2 cellular contexts compared by ENCODE assay signal in the genomic region with DNA sequence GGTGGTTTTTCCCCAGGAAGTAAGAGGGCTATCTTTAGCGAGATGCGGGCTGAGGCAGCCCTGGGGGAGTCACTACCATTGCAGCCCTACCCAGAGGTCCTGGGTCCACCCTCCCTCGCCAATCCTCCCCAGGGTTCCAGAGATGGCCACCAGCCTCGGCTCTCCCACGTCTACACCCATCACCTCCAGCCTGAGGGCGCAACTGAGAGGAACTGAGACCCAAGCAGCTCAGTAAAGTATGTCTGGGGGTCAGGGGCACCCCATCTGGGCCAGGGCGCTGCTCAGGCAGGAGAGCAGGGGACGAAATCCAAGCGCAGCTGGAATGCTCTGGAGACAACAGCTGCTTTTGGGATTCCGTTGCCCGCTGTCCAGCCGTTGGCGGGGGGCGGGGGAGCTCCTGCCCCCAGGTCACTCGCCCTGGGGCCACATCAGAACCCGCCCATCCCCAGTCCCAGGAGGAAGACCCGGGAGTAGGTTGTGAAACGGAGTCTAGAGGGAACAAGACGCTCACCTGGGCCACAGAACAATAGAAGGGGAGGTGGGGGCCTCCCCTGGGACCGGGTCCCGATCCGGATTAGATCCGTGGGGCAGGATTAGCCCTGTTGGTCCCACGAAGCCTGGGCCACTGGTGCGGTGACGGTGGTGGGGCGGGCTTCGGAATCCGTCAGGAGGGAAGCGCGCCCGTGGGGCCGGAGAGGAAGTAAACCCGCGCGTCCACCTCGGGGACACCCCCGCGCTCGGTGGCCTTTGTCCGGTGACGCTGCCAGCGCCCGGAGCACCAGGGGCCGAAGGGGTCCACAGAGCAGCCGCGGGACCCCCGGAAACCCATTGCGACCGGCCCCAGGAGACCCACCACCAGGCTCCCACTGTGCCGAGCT.
TF ChIP-seq lines count a peak whose summit lies in the region.

No MANE protein-coding gene starts in this region.

TF ChIP-seq in SK-N-SH, 30 proteins besides CTCF, POLR2A, EP300 and RAD21 (continued from another document):
- TF ChIP-seq, protein P1, sequence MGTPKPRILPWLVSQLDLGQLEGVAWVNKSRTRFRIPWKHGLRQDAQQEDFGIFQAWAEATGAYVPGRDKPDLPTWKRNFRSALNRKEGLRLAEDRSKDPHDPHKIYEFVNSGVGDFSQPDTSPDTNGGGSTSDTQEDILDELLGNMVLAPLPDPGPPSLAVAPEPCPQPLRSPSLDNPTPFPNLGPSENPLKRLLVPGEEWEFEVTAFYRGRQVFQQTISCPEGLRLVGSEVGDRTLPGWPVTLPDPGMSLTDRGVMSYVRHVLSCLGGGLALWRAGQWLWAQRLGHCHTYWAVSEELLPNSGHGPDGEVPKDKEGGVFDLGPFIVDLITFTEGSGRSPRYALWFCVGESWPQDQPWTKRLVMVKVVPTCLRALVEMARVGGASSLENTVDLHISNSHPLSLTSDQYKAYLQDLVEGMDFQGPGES (IDR thresholded peaks at IDR 0.05; ENCODE audit: low read depth, low read length), result no peak
- TF ChIP-seq TCF12 (IDR thresholded peaks at IDR 0.05) (0 out of 2 replicates have a peak, but pooled peaks have one; percentile 4), POLR2AphosphoS5 (IDR thresholded peaks at IDR 0.05; ENCODE audit: low read depth, low read length) (0 out of 2 replicates have a peak, but pooled peaks have one; percentile 9), FOSL2 (IDR thresholded peaks at IDR 0.05; ENCODE audit: borderline replicate concordance, low read depth) (no peak), CHD2 (IDR thresholded peaks at IDR 0.05; ENCODE audit: low read length, partially characterized antibody) (no peak)

TF ChIP-seq in SK-N-SH treated with all-trans-retinoic acid at 6 μM for 48 hours, 23 proteins besides CTCF, POLR2A, EP300 and RAD21:
- TF ChIP-seq, protein P2, sequence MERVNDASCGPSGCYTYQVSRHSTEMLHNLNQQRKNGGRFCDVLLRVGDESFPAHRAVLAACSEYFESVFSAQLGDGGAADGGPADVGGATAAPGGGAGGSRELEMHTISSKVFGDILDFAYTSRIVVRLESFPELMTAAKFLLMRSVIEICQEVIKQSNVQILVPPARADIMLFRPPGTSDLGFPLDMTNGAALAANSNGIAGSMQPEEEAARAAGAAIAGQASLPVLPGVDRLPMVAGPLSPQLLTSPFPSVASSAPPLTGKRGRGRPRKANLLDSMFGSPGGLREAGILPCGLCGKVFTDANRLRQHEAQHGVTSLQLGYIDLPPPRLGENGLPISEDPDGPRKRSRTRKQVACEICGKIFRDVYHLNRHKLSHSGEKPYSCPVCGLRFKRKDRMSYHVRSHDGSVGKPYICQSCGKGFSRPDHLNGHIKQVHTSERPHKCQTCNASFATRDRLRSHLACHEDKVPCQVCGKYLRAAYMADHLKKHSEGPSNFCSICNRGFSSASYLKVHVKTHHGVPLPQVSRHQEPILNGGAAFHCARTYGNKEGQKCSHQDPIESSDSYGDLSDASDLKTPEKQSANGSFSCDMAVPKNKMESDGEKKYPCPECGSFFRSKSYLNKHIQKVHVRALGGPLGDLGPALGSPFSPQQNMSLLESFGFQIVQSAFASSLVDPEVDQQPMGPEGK (CRISPR knock-in tag; IDR thresholded peaks at IDR 0.05; ENCODE audit: borderline replicate concordance), result no peak
- TF ChIP-seq GLIS3 (CRISPR knock-in tag; IDR thresholded peaks at IDR 0.05) (no peak), ARNTL (CRISPR knock-in tag; IDR thresholded peaks at IDR 0.05; ENCODE audit: borderline replicate concordance, low read depth) (no peak), ZNF70 (CRISPR knock-in tag; IDR thresholded peaks at IDR 0.05) (no peak), RARB (CRISPR knock-in tag; IDR thresholded peaks at IDR 0.05) (no peak), SNAI2 (CRISPR knock-in tag; IDR thresholded peaks at IDR 0.05) (no peak), ZFP3 (CRISPR knock-in tag; IDR thresholded peaks at IDR 0.05) (no peak), PPARA (CRISPR knock-in tag; IDR thresholded peaks at IDR 0.05; ENCODE audit: borderline replicate concordance) (no peak), ESRRG (CRISPR knock-in tag; IDR thresholded peaks at IDR 0.05) (no peak), ZNF8 (CRISPR knock-in tag; IDR thresholded peaks at IDR 0.05) (no peak), CSDC2 (CRISPR knock-in tag; IDR thresholded peaks at IDR 0.05) (no peak), ZNF565 (CRISPR knock-in tag; conservative IDR thresholded peaks at IDR 0.05; ENCODE audit: low read depth) (no peak), BACH2 (CRISPR knock-in tag; IDR thresholded peaks at IDR 0.05; ENCODE audit: borderline replicate concordance) (no peak), TOX (CRISPR knock-in tag; IDR thresholded peaks at IDR 0.05; ENCODE audit: borderline replicate concordance) (no peak), ZFP30 (CRISPR knock-in tag; IDR thresholded peaks at IDR 0.05) (no peak), OSR1 (CRISPR knock-in tag; IDR thresholded peaks at IDR 0.05) (no peak)
- TF ChIP-seq, protein P3, sequence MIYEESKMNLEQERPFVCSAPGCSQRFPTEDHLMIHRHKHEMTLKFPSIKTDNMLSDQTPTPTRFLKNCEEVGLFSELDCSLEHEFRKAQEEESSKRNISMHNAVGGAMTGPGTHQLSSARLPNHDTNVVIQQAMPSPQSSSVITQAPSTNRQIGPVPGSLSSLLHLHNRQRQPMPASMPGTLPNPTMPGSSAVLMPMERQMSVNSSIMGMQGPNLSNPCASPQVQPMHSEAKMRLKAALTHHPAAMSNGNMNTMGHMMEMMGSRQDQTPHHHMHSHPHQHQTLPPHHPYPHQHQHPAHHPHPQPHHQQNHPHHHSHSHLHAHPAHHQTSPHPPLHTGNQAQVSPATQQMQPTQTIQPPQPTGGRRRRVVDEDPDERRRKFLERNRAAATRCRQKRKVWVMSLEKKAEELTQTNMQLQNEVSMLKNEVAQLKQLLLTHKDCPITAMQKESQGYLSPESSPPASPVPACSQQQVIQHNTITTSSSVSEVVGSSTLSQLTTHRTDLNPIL (CRISPR knock-in tag; IDR thresholded peaks at IDR 0.05; ENCODE audit: low read depth), result no peak
- TF ChIP-seq, protein P4, sequence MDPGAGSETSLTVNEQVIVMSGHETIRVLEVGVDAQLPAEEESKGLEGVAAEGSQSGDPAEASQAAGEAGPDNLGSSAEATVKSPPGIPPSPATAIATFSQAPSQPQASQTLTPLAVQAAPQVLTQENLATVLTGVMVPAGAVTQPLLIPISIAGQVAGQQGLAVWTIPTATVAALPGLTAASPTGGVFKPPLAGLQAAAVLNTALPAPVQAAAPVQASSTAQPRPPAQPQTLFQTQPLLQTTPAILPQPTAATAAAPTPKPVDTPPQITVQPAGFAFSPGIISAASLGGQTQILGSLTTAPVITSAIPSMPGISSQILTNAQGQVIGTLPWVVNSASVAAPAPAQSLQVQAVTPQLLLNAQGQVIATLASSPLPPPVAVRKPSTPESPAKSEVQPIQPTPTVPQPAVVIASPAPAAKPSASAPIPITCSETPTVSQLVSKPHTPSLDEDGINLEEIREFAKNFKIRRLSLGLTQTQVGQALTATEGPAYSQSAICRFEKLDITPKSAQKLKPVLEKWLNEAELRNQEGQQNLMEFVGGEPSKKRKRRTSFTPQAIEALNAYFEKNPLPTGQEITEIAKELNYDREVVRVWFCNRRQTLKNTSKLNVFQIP (CRISPR knock-in tag; IDR thresholded peaks at IDR 0.05; ENCODE audit: borderline replicate concordance, low read depth), result no peak
- TF ChIP-seq, protein P5, sequence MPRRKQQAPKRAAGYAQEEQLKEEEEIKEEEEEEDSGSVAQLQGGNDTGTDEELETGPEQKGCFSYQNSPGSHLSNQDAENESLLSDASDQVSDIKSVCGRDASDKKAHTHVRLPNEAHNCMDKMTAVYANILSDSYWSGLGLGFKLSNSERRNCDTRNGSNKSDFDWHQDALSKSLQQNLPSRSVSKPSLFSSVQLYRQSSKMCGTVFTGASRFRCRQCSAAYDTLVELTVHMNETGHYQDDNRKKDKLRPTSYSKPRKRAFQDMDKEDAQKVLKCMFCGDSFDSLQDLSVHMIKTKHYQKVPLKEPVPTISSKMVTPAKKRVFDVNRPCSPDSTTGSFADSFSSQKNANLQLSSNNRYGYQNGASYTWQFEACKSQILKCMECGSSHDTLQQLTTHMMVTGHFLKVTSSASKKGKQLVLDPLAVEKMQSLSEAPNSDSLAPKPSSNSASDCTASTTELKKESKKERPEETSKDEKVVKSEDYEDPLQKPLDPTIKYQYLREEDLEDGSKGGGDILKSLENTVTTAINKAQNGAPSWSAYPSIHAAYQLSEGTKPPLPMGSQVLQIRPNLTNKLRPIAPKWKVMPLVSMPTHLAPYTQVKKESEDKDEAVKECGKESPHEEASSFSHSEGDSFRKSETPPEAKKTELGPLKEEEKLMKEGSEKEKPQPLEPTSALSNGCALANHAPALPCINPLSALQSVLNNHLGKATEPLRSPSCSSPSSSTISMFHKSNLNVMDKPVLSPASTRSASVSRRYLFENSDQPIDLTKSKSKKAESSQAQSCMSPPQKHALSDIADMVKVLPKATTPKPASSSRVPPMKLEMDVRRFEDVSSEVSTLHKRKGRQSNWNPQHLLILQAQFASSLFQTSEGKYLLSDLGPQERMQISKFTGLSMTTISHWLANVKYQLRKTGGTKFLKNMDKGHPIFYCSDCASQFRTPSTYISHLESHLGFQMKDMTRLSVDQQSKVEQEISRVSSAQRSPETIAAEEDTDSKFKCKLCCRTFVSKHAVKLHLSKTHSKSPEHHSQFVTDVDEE (CRISPR knock-in tag; IDR thresholded peaks at IDR 0.05), result no peak
